ENCODE assay signal across 22 cellular contexts in genomic region chr1:33259879-33260278, GRCh38. TPM values are rescaled to one million over a fixed set of nuclear protein-coding genes. Genes with fewer than 3 reads are reported as not detected.
DNase-seq lines count a peak whose midpoint lies in the region; ATAC-seq and TF ChIP-seq lines count a peak whose summit lies in the region.
"Had no signal": no experiment of that assay in that cellular context is flagged by ENCODE, and none has a peak within 500 bp of the region (broad histone marks: within the 10 kb centered on the region; RNA-seq: fewer than 3 reads in every experiment).

No MANE protein-coding gene starts in this region.

- H3K4me3 ChIP-seq in DND-41 (ENCODE audit: low read depth in 1 of 2, low read length in 2 of 2), result no peak overlapping the region
- no peak overlapping the region for H3K4me3 ChIP-seq in subcutaneous abdominal adipose tissue (ENCODE audit: low read depth in 1 of 5, low read length in 5 of 5)
- H3K4me3 ChIP-seq: cardiac muscle cell, K562, prostate gland, sigmoid colon, transverse colon had no signal

- H2AFZ ChIP-seq in DND-41 (ENCODE audit: low read depth, low read length), result no peak overlapping the region

- peaks cover 80% of the 10 kb centered on the region for H3K79me2 ChIP-seq in DND-41 (ENCODE audit: insufficient read depth, low read length)

- no peak overlapping the region for H3K27ac ChIP-seq in DND-41 (ENCODE audit: low read length)
- H3K27ac ChIP-seq in subcutaneous abdominal adipose tissue (ENCODE audit: low read depth, low read length), result peak overlapping the region; percentile 11
- H3K27ac ChIP-seq: cardiac muscle cell, prostate gland, sigmoid colon, transverse colon had no signal

- H3K4me2 ChIP-seq in DND-41 (ENCODE audit: insufficient read depth, low read length), result peak overlapping the region; percentile 3; the same call in 1 of the 2 replicates

- H3K27me3 Mint-ChIP-seq in activated naive CD4-positive, alpha-beta T cell treated with anti-CD3 and anti-CD28 coated beads for 36 hours (ENCODE audit: low read depth), result no peaks in the 10 kb centered on the region
- H3K27me3 Mint-ChIP-seq in effector memory CD8-positive, alpha-beta T cell, result no peaks in the 10 kb centered on the region
- H3K27me3 Mint-ChIP-seq: stimulated activated naive CD8-positive, alpha-beta T cell treated with anti-CD3 and anti-CD28 coated beads, Interleukin-15, Interleukin-2, amounts not matched to agents 100 ng/mL and 50 ng/mL, for 24 hours had no signal

- H3K4me1 Mint-ChIP-seq in activated naive CD4-positive, alpha-beta T cell treated with anti-CD3 and anti-CD28 coated beads for 36 hours (ENCODE audit: low read depth), result peaks cover 38% of the 10 kb centered on the region
- peaks cover 32 to 34% of the 10 kb centered on the region in 2 donors for H3K4me1 Mint-ChIP-seq in effector memory CD8-positive, alpha-beta T cell (ENCODE audit: low read depth in 2 of 2)

- ATAC-seq in DND-41 (ENCODE audit: insufficient read depth, low read depth) (no peak), SK-N-SH treated with all-trans-retinoic acid at 6 μM for 48 hours (no peak)
- ATAC-seq in effector memory CD8-positive, alpha-beta T cell (replicated peaks), result no peak
- ATAC-seq: activated CD8-positive, alpha-beta T cell treated with anti-CD3 and anti-CD28 coated beads, Interleukin-2, amount 10 ng/mL, durations not matched to agents 7 days and 5 days; K562; WTC11 had no signal

- H3K36me3 Mint-ChIP-seq in activated naive CD4-positive, alpha-beta T cell treated with anti-CD3 and anti-CD28 coated beads for 36 hours (ENCODE audit: low read depth), result peaks cover 1% of the 10 kb centered on the region
- peaks cover 6% of the 10 kb centered on the region for H3K36me3 Mint-ChIP-seq in effector memory CD8-positive, alpha-beta T cell (ENCODE audit: insufficient read depth)
- H3K36me3 Mint-ChIP-seq: WTC11 had no signal

- no peak overlapping the region for H3K4me3 Mint-ChIP-seq in activated naive CD4-positive, alpha-beta T cell treated with anti-CD3 and anti-CD28 coated beads for 36 hours
- no peak overlapping the region for H3K4me3 Mint-ChIP-seq in effector memory CD8-positive, alpha-beta T cell
- H3K4me3 Mint-ChIP-seq: activated CD8-positive, alpha-beta T cell treated with anti-CD3 and anti-CD28 coated beads, Interleukin-2, amount 10 ng/mL, durations not matched to agents 7 days and 5 days; stimulated activated naive CD8-positive, alpha-beta T cell treated with anti-CD3 and anti-CD28 coated beads, Interleukin-15, Interleukin-2, amounts not matched to agents 100 ng/mL and 50 ng/mL, for 24 hours; WTC11 had no signal

- intact Hi-C loops in activated naive CD4-positive, alpha-beta T cell treated with anti-CD3 and anti-CD28 coated beads for 36 hours (cut with micrococcal nuclease), result loop anchor here (5.0 kb wide), 3 partner anchors 78 to 212 kb away; partner anchors contain the start of genes TRIM62 and ZSCAN20

- H3K36me3 ChIP-seq in DND-41 (ENCODE audit: insufficient read depth, low read length) (peaks cover 25% of the 10 kb centered on the region), subcutaneous abdominal adipose tissue (ENCODE audit: control insufficient read depth in 5 of 5, insufficient read depth in 5 of 5, low read length in 5 of 5) (peaks cover 0 to 9% (median 5%) of the 10 kb centered on the region in 5 donors)
- H3K36me3 ChIP-seq: BE2C, cardiac muscle cell, prostate gland, transverse colon had no signal

- H3K27ac Mint-ChIP-seq in activated naive CD4-positive, alpha-beta T cell treated with anti-CD3 and anti-CD28 coated beads for 36 hours, result no peak overlapping the region
- H3K27ac Mint-ChIP-seq in effector memory CD8-positive, alpha-beta T cell, result peak overlapping the region; percentile 11 to 22
- H3K27ac Mint-ChIP-seq: activated CD8-positive, alpha-beta T cell treated with anti-CD3 and anti-CD28 coated beads, Interleukin-2, amount 10 ng/mL, durations not matched to agents 7 days and 5 days; WTC11 had no signal

- H4K20me1 ChIP-seq in DND-41 (ENCODE audit: insufficient read depth, low read length), result peaks cover 62% of the 10 kb centered on the region

- peak; percentile 19 for DNase-seq in activated naive CD4-positive, alpha-beta T cell treated with anti-CD3 and anti-CD28 coated beads for 36 hours
- DNase-seq in activated naive CD4-positive, alpha-beta T cell treated with Interleukin-2 at 50 U/mL for 16 hours, result no peak
- DNase-seq in DND-41, result no peak
- no peak for DNase-seq in effector memory CD8-positive, alpha-beta T cell
- no peak for DNase-seq in NCI-H187 (lab: John Stamatoyannopoulos, UW)
- DNase-seq in effector CD4-positive, alpha-beta T cell, result no peak
- DNase-seq: activated CD8-positive, alpha-beta T cell treated with anti-CD3 and anti-CD28 coated beads, Interleukin-2, amount 10 ng/mL, durations not matched to agents 7 days and 5 days; activated naive CD4-positive, alpha-beta T cell; BE2C; HCEC 1CT; NCI-H2227 treated with DMSO at 0.1 percent for 48 hours; NCI-H526 treated with DMSO at 0.1 percent for 48 hours; SHP77 treated with DMSO at 0.1 percent for 48 hours; sigmoid colon; transverse colon had no signal

- CTCF ChIA-PET in activated naive CD4-positive, alpha-beta T cell treated with anti-CD3 and anti-CD28 coated beads for 36 hours (lab: Charles Lee), result no interaction called here

- H3K9me3 Mint-ChIP-seq in activated naive CD4-positive, alpha-beta T cell treated with anti-CD3 and anti-CD28 coated beads for 36 hours, result no peaks in the 10 kb centered on the region
- H3K9me3 Mint-ChIP-seq in effector memory CD8-positive, alpha-beta T cell, result no peaks in the 10 kb centered on the region
- H3K9me3 Mint-ChIP-seq: stimulated activated naive CD8-positive, alpha-beta T cell treated with anti-CD3 and anti-CD28 coated beads, Interleukin-15, Interleukin-2, amounts not matched to agents 100 ng/mL and 50 ng/mL, for 24 hours; WTC11 had no signal

- H3K4me1 ChIP-seq in DND-41 (ENCODE audit: insufficient read depth, low read length) (peaks cover 29% of the 10 kb centered on the region), subcutaneous abdominal adipose tissue (ENCODE audit: control insufficient read depth in 5 of 5, insufficient read depth in 5 of 5, low read length in 5 of 5) (peaks cover 11 to 58% (median 41%) of the 10 kb centered on the region in 5 donors)
- H3K4me1 ChIP-seq: BE2C, prostate gland had no signal

- H3K27me3 ChIP-seq in DND-41 (ENCODE audit: insufficient read depth, low read length, poor library complexity) (no peaks in the 10 kb centered on the region), subcutaneous abdominal adipose tissue (ENCODE audit: control insufficient read depth in 5 of 5, insufficient read depth in 4 of 5, low read length in 5 of 5) (peaks cover 0 to 3% (median 0%) of the 10 kb centered on the region in 5 donors)
- H3K27me3 ChIP-seq: BE2C, cardiac muscle cell, sigmoid colon, transverse colon had no signal

- H3K9ac ChIP-seq in DND-41 (ENCODE audit: low read depth, low read length) (no peak overlapping the region), subcutaneous abdominal adipose tissue (ENCODE audit: low read length in 5 of 5) (no peak overlapping the region)

- H3K9me3 ChIP-seq in DND-41 (ENCODE audit: insufficient read depth, low read length, severe bottlenecking) (no peaks in the 10 kb centered on the region), subcutaneous abdominal adipose tissue (ENCODE audit: control insufficient read depth in 5 of 5, low read length in 5 of 5) (no peaks in the 10 kb centered on the region)
- H3K9me3 ChIP-seq: BE2C, prostate gland, sigmoid colon, transverse colon had no signal

- no peak for TF ChIP-seq CTCF in DND-41 (IDR thresholded peaks at IDR 0.05; ENCODE audit: borderline replicate concordance, extremely low read depth, low read length, poor library complexity, severe bottlenecking)

TF ChIP-seq in SK-N-SH treated with all-trans-retinoic acid at 6 μM for 48 hours, 23 proteins besides CTCF, POLR2A, EP300 and RAD21 (continues in another document):
- no peak for TF ChIP-seq ZFP30 (CRISPR knock-in tag; IDR thresholded peaks at IDR 0.05)
- no peak for TF ChIP-seq ESRRG (CRISPR knock-in tag; IDR thresholded peaks at IDR 0.05)
- no peak for TF ChIP-seq ZNF8 (CRISPR knock-in tag; IDR thresholded peaks at IDR 0.05)
- no peak for TF ChIP-seq PATZ1 (CRISPR knock-in tag; IDR thresholded peaks at IDR 0.05; ENCODE audit: borderline replicate concordance)
- no peak for TF ChIP-seq TSHZ2 (CRISPR knock-in tag; IDR thresholded peaks at IDR 0.05)

RNA-seq across cellular contexts. Expression of gene ZNF362, which starts 3.6 kb away (rescaled TPM):
- 1 to 10 TPM; 8.1 to 8.8 TPM for total RNA-seq in activated naive CD4-positive, alpha-beta T cell treated with anti-CD3 and anti-CD28 coated beads for 36 hours
